Comparison of ENCODE assay signal across 27 cellular contexts in genomic region chr19:39169143-39169810, GRCh38. TPM values are rescaled to one million over a fixed set of nuclear protein-coding genes. Genes with fewer than 3 reads are reported as not detected.
"Had no signal": no experiment of that assay in that cellular context is flagged by ENCODE, and none has a peak within 500 bp of the region (broad histone marks: within the 10 kb centered on the region; RNA-seq: fewer than 3 reads in every experiment).

No MANE protein-coding gene starts in this region.

- H3K9me3 ChIP-seq: body of pancreas, ovary, prostate gland had no signal

- H3K27me3 ChIP-seq: body of pancreas, foreskin keratinocyte, ovary had no signal

- H3K4me3 Mint-ChIP-seq: activated B cell treated with CpG ODN at 0.5 μM for 24 hours; activated naive CD4-positive, alpha-beta T cell treated with anti-CD3 and anti-CD28 coated beads, Interleukin-2, amount 50 U/mL, for 24 hours; dendritic cell treated with granulocyte-macrophage colony-stimulating factor and Interleukin-4, amounts not matched to agents 40 ng/mL and 50 ng/mL, for 4 days; memory B cell; naive B cell had no signal

- H3K27ac ChIP-seq: body of pancreas, foreskin keratinocyte, ovary had no signal

- H3K9me3 Mint-ChIP-seq: activated B cell treated with CpG ODN at 0.5 μM for 24 hours; activated naive CD4-positive, alpha-beta T cell treated with anti-CD3 and anti-CD28 coated beads, Interleukin-2, amount 50 U/mL, for 24 hours; dendritic cell treated with granulocyte-macrophage colony-stimulating factor and Interleukin-4, amounts not matched to agents 40 ng/mL and 50 ng/mL, for 4 days; memory B cell; naive B cell had no signal

- H3K4me1 Mint-ChIP-seq: activated B cell treated with CpG ODN at 0.5 μM for 24 hours; activated naive CD4-positive, alpha-beta T cell treated with anti-CD3 and anti-CD28 coated beads, Interleukin-2, amount 50 U/mL, for 24 hours; memory B cell had no signal

- H3K36me3 Mint-ChIP-seq: activated naive CD4-positive, alpha-beta T cell treated with anti-CD3 and anti-CD28 coated beads, Interleukin-2, amount 50 U/mL, for 24 hours had no signal

- DNase-seq: activated B cell treated with CpG ODN at 0.5 μM for 24 hours; activated CD4-positive, alpha-beta T cell treated with anti-CD3 and anti-CD28 coated beads for 4 hours; activated CD4-positive, alpha-beta T cell treated with anti-CD3 and anti-CD28 coated beads, Interleukin-2, amount 50 U/mL, for 48 hours; activated CD8-positive, alpha-beta memory T cell treated with anti-CD3 and anti-CD28 coated beads, Interleukin-2, amount 50 U/mL, for 48 hours; activated gamma-delta T cell treated with Interleukin-2 at 50 U/mL for 16 hours; activated T-cell treated with anti-CD3 and anti-CD28 coated beads, Interleukin-2, amount 50 U/mL, for 48 hours; anterior cingulate cortex; body of pancreas; effector CD4-positive, alpha-beta T cell; foreskin keratinocyte; left ventricle myocardium superior; naive B cell; stimulated activated CD4-positive, alpha-beta T cell treated with anti-CD3 and anti-CD28 coated beads, Interleukin-4, amount 100 ng/mL, for 24 hours; stimulated activated naive CD8-positive, alpha-beta T cell treated with anti-CD3 and anti-CD28 coated beads, Interleukin-15, Interleukin-2, amounts not matched to agents 100 U/mL and 50 U/mL, for 24 hours; T-helper 1 cell; T-helper 9 cell had no signal

- H3K27me3 Mint-ChIP-seq: activated B cell treated with CpG ODN at 0.5 μM for 24 hours; activated naive CD4-positive, alpha-beta T cell treated with anti-CD3 and anti-CD28 coated beads, Interleukin-2, amount 50 U/mL, for 24 hours; dendritic cell treated with granulocyte-macrophage colony-stimulating factor and Interleukin-4, amounts not matched to agents 40 ng/mL and 50 ng/mL, for 4 days; memory B cell; naive B cell had no signal

- H3K27ac Mint-ChIP-seq: activated B cell treated with CpG ODN at 0.5 μM for 24 hours; activated naive CD4-positive, alpha-beta T cell treated with anti-CD3 and anti-CD28 coated beads, Interleukin-2, amount 50 U/mL, for 24 hours; dendritic cell treated with granulocyte-macrophage colony-stimulating factor and Interleukin-4, amounts not matched to agents 40 ng/mL and 50 ng/mL, for 4 days; memory B cell had no signal

- ATAC-seq: body of pancreas; foreskin keratinocyte; left ventricle myocardium superior; stimulated activated naive CD8-positive, alpha-beta T cell treated with anti-CD3 and anti-CD28 coated beads, Interleukin-15, Interleukin-2, amounts not matched to agents 100 U/mL and 50 U/mL, for 24 hours had no signal

RNA-seq across cellular contexts. Expression of gene NCCRP1, which starts 27.5 kb away (rescaled TPM):
- total RNA-seq: activated B cell treated with CpG ODN at 0.5 μM for 24 hours; activated CD8-positive, alpha-beta memory T cell treated with anti-CD3 and anti-CD28 coated beads for 36 hours; cardiac septum; glomerular endothelial cell; left ventricle myocardium superior; subcutaneous adipose tissue had no signal

RNA-seq across cellular contexts. Expression of gene SYCN, which starts 34.8 kb away (rescaled TPM):
- total RNA-seq: activated B cell treated with CpG ODN at 0.5 μM for 24 hours; activated CD8-positive, alpha-beta memory T cell treated with anti-CD3 and anti-CD28 coated beads for 36 hours; cardiac septum; foreskin keratinocyte; glomerular endothelial cell; left ventricle myocardium superior; subcutaneous adipose tissue; ureter had no signal
- polyA plus RNA-seq: foreskin keratinocyte, ovary, thymus had no signal
